In the genomic region with DNA sequence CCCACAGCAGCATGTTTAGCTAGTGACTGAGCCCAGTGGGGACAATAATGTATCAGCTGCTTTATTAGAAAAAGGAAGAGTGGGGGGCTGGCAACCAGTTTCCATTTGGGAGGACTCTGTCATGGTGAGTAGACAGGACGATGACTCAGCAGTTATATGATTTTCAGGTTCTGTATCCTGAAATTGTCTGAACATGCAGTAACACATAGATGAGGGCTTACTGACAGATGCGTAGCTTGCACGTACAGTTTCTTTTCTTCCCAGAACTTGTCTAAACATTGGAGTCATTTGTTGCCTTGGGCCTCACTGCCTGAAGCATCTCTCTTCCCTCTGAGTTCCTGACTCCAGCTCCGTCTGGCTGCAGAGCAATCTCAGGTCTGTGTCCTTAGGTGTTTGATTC, we compare ENCODE assay signal across 1 cellular context.
TF ChIP-seq lines count a peak whose summit lies in the region.

No MANE protein-coding gene starts in this region.

TF ChIP-seq in K562, 482 proteins besides CTCF, POLR2A, EP300 and RAD21 (continued from another document):
- TF ChIP-seq NCOA6 (IDR thresholded peaks at IDR 0.05) (no peak), NFE2L1 (tag; IDR thresholded peaks at IDR 0.05; ENCODE audit: borderline replicate concordance, low read depth) (peak; percentile 46; the same call in 1 of the 2 replicates), MAFK (IDR thresholded peaks at IDR 0.05; ENCODE audit: low read length) (peak; percentile 66), RBM14 (IDR thresholded peaks at IDR 0.05; ENCODE audit: borderline replicate concordance, insufficient read depth, low read depth, low read length) (no peak), TRIM25 (IDR thresholded peaks at IDR 0.05; ENCODE audit: borderline replicate concordance) (no peak), CHCHD3 (CRISPR knock-in tag; IDR thresholded peaks at IDR 0.05) (no peak), C11orf30 (IDR thresholded peaks at IDR 0.05; ENCODE audit: low read depth) (peak; percentile 36; the same call in 1 of the 2 replicates), KLF1 (tag; IDR thresholded peaks at IDR 0.05) (no peak), PPARD (CRISPR knock-in tag; IDR thresholded peaks at IDR 0.05) (no peak), CBX3 (IDR thresholded peaks at IDR 0.05; ENCODE audit: borderline replicate concordance in 1 of 2, low read length in 2 of 2) (no peak), TEAD4 (IDR thresholded peaks at IDR 0.05; ENCODE audit: low read length) (no peak), TEAD4 (CRISPR knock-in tag; IDR thresholded peaks at IDR 0.05; ENCODE audit: borderline replicate concordance) (no peak)
- TF ChIP-seq, protein P1, sequence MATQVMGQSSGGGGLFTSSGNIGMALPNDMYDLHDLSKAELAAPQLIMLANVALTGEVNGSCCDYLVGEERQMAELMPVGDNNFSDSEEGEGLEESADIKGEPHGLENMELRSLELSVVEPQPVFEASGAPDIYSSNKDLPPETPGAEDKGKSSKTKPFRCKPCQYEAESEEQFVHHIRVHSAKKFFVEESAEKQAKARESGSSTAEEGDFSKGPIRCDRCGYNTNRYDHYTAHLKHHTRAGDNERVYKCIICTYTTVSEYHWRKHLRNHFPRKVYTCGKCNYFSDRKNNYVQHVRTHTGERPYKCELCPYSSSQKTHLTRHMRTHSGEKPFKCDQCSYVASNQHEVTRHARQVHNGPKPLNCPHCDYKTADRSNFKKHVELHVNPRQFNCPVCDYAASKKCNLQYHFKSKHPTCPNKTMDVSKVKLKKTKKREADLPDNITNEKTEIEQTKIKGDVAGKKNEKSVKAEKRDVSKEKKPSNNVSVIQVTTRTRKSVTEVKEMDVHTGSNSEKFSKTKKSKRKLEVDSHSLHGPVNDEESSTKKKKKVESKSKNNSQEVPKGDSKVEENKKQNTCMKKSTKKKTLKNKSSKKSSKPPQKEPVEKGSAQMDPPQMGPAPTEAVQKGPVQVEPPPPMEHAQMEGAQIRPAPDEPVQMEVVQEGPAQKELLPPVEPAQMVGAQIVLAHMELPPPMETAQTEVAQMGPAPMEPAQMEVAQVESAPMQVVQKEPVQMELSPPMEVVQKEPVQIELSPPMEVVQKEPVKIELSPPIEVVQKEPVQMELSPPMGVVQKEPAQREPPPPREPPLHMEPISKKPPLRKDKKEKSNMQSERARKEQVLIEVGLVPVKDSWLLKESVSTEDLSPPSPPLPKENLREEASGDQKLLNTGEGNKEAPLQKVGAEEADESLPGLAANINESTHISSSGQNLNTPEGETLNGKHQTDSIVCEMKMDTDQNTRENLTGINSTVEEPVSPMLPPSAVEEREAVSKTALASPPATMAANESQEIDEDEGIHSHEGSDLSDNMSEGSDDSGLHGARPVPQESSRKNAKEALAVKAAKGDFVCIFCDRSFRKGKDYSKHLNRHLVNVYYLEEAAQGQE (CRISPR knock-in tag; IDR thresholded peaks at IDR 0.05; ENCODE audit: low read depth), result no peak
